Comparison of ENCODE assay signal across 8 cellular contexts in the genomic region with DNA sequence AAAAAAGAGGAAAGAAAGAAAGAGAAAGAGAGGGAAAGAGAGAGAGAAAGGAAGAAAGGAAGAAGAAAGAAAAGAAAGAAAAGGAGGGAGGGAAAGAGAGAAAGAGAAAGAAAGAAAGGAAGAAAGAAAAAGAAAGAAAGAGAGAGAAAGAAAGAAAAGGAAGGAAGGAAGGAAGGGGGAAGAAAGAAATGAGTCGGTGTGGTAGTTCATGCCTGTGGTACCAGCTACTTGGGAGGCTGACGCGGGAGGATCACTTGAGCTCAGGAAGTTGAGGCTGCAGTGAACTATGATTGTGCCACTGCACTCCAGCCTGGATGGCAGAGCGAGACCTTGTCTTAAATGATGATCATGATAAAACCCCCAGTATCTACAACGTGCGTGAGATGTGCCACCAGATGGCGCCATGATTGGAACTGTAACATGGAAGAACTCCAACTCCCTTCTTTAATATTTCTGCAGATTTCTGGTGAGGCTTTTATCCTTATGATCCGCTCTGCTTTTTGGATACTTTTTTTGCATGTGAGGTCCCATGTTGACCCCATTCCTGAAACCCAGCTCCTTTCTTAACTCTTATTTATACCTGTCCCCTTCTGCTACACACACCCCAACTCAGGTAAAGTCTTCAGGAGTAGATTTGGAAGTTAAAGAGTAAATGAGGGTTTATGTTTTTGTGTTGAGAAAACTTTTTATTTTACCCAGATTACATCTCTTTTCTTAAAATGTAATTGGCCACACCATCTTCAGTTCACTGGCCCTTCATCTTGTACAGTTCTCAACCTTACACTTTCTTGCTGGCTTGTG. TPM values are rescaled to one million over a fixed set of nuclear protein-coding genes. Genes with fewer than 3 reads are reported as not detected.
DNase-seq lines count a peak whose midpoint lies in the region; ATAC-seq, FAIRE-seq and TF ChIP-seq lines count a peak whose summit lies in the region.

No MANE protein-coding gene starts in this region.

- ATAC-seq in pancreas (peak in 3 of 4 donors; percentile 58 to 70 (median 60)), GM21576 (IDR thresholded peaks at IDR 0.05; ENCODE audit: unreplicated experiment) (no peak)

- 16 to 20% methylated on average over 8 of the region's 8 CpGs for WGBS in pancreas, 2 donors

- POLR2A ChIA-PET in RWPE1 (lab: Yijun Ruan, JAX; ENCODE audit: low non-redundant PET) = no interaction called here

- CTCF ChIA-PET in RWPE1 (lab: Yijun Ruan, JAX) = interaction anchor here (0.7 to 1.4 kb wide), 5 partner anchors 11 to 67 kb away, joined by 3 read pairs; no protein-coding TSS in a partner anchor

- H3K9me3 Mint-ChIP-seq in activated T-helper 1 cell treated with anti-CD3 and anti-CD28 coated beads, Interleukin-12 subunit alpha, Interleukin-12 subunit beta, Interleukin-2, Interleukin-4 antibody, amounts not matched to agents 30 ng/mL and 10 ng/mL and 1 ng/mL, durations not matched to agents 14 hours and 24 hours and 36 hours = no peaks in the 10 kb centered on the region

- peaks cover 50% of the 10 kb centered on the region for H3K27me3 Mint-ChIP-seq in activated T-helper 1 cell treated with anti-CD3 and anti-CD28 coated beads, Interleukin-12 subunit alpha, Interleukin-12 subunit beta, Interleukin-2, Interleukin-4 antibody, amounts not matched to agents 30 ng/mL and 10 ng/mL and 1 ng/mL, durations not matched to agents 14 hours and 24 hours and 36 hours (ENCODE audit: insufficient read depth)

- H3K4me3 Mint-ChIP-seq in activated T-helper 1 cell treated with anti-CD3 and anti-CD28 coated beads, Interleukin-12 subunit alpha, Interleukin-12 subunit beta, Interleukin-2, Interleukin-4 antibody, amounts not matched to agents 30 ng/mL and 10 ng/mL and 1 ng/mL, durations not matched to agents 14 hours and 24 hours and 36 hours = no peak overlapping the region

- no peak overlapping the region for H3K27ac ChIP-seq in KMS-11
- no peak overlapping the region for H3K27ac ChIP-seq in RWPE1
- no peak overlapping the region for H3K27ac ChIP-seq in pancreas
- no peak overlapping the region for H3K27ac ChIP-seq in tibial artery

- H3K36me3 ChIP-seq in GM06990 (ENCODE audit: control insufficient read depth, insufficient read depth, low read length) (no peaks in the 10 kb centered on the region), KMS-11 (ENCODE audit: insufficient read depth) (no peaks in the 10 kb centered on the region), pancreas (no peaks in the 10 kb centered on the region), tibial artery (no peaks in the 10 kb centered on the region)

- no peak for FAIRE-seq in pancreas (lab: Jason Lieb, UNC)

- no peaks in the 10 kb centered on the region for H3K79me2 ChIP-seq in KMS-11 (ENCODE audit: insufficient read depth, low read depth)

- no peak overlapping the region for H3K4me3 ChIP-seq in GM06990 (replicated peaks; ENCODE audit: low read depth, low read length)
- no peak overlapping the region for H3K4me3 ChIP-seq in KMS-11 (IDR thresholded peaks at IDR 0.05; ENCODE audit: insufficient read depth, low read depth, low read length)
- H3K4me3 ChIP-seq in foreskin fibroblast (ENCODE audit: low read depth in 1 of 2, low read length in 2 of 2) = no peak overlapping the region
- H3K4me3 ChIP-seq in pancreas = no peak overlapping the region
- no peak overlapping the region for H3K4me3 ChIP-seq in tibial artery

- H3K36me3 Mint-ChIP-seq in activated T-helper 1 cell treated with anti-CD3 and anti-CD28 coated beads, Interleukin-12 subunit alpha, Interleukin-12 subunit beta, Interleukin-2, Interleukin-4 antibody, amounts not matched to agents 30 ng/mL and 10 ng/mL and 1 ng/mL, durations not matched to agents 14 hours and 24 hours and 36 hours (ENCODE audit: low read depth) = no peaks in the 10 kb centered on the region

- intact Hi-C loops in activated T-helper 1 cell treated with anti-CD3 and anti-CD28 coated beads, Interleukin-12 subunit alpha, Interleukin-12 subunit beta, Interleukin-2, Interleukin-4 antibody, amounts not matched to agents 30 ng/mL and 10 ng/mL and 1 ng/mL, durations not matched to agents 14 hours and 24 hours and 36 hours (cut with micrococcal nuclease) = loop anchor here (1.0 to 5.0 kb wide), 3 partner anchors 64 to 160 kb away; partner anchors contain the start of gene PNP
- intact Hi-C loops in pancreas (cut with DNase I) = no loop called here
- intact Hi-C loops in tibial artery (cut with DNase I; ENCODE audit: low total_unique reads) = loop anchor here (5.0 kb wide), 2 partner anchors 76 to 161 kb away; no protein-coding TSS in a partner anchor

- no peaks in the 10 kb centered on the region for H4K20me1 ChIP-seq in KMS-11 (ENCODE audit: insufficient read depth)

- peak overlapping the region; percentile 21; the same call in 1 of the 2 replicates for H3K4me2 ChIP-seq in KMS-11

- no peaks in the 10 kb centered on the region for H3K27me3 ChIP-seq in GM06990 (replicated peaks; ENCODE audit: control insufficient read depth, insufficient read depth, low read length)
- 0 out of 2 replicates have a peak, but pooled peaks cover 2% of the 10 kb centered on the region for H3K27me3 ChIP-seq in KMS-11 (ENCODE audit: insufficient read depth, low read depth)
- H3K27me3 ChIP-seq in pancreas = peaks cover 0 to 3% (median 0%) of the 10 kb centered on the region in 4 donors
- peaks cover 0 to 3% of the 10 kb centered on the region in 2 donors for H3K27me3 ChIP-seq in tibial artery

- H2AFZ ChIP-seq in KMS-11 (ENCODE audit: low read depth) = peak overlapping the region; percentile 40; the same call in 1 of the 2 replicates

- DNase-seq in GM06990 (ENCODE audit: extremely low read depth, insufficient read length) = peak; percentile 13
- peak; percentile 55 for DNase-seq in RWPE1 (ENCODE audit: low spot score)
- DNase-seq in activated T-helper 1 cell treated with anti-CD3 and anti-CD28 coated beads, Interleukin-12 subunit alpha, Interleukin-12 subunit beta, Interleukin-2, Interleukin-4 antibody, amounts not matched to agents 30 ng/mL and 10 ng/mL and 1 ng/mL, durations not matched to agents 14 hours and 24 hours and 36 hours (ENCODE audit: low spot score) = peak; percentile 43
- DNase-seq in foreskin fibroblast = peak; percentile 51 to 85
- peak in 5 of 6 donors; percentile 15 to 69 (median 33) for DNase-seq in pancreas
- peak; percentile 79 to 83 for DNase-seq in tibial artery

- H3K9me3 ChIP-seq in pancreas = no peaks in the 10 kb centered on the region
- no peaks in the 10 kb centered on the region for H3K9me3 ChIP-seq in tibial artery

- H3K4me1 ChIP-seq in KMS-11 (ENCODE audit: low read depth, poor library complexity, severe bottlenecking) = no peaks in the 10 kb centered on the region
- H3K4me1 ChIP-seq in pancreas = no peaks in the 10 kb centered on the region
- H3K4me1 ChIP-seq in tibial artery = no peaks in the 10 kb centered on the region

- TF ChIP-seq CTCF in GM06990 (IDR thresholded peaks at IDR 0.05; ENCODE audit: insufficient read depth, low read length, poor library complexity, severe bottlenecking) = peak; percentile 84
- TF ChIP-seq CTCF in KMS-11 (conservative IDR thresholded peaks at IDR 0.05; ENCODE audit: low read depth, low read length) = peak; percentile 68
- peak; percentile 72 for TF ChIP-seq CTCF in RWPE1 (conservative IDR thresholded peaks at IDR 0.05; ENCODE audit: low read depth)
- TF ChIP-seq CTCF in foreskin fibroblast (IDR thresholded peaks at IDR 0.05; ENCODE audit: low read depth, low read length) = peak; percentile 73
- TF ChIP-seq CTCF in pancreas (IDR thresholded peaks at IDR 0.05) = peak in 3 of 4 donors; percentile 9 to 44 (median 21)
- TF ChIP-seq CTCF in tibial artery (IDR thresholded peaks at IDR 0.05) = peak; percentile 56 to 61

- peaks cover 9% of the 10 kb centered on the region for H3K4me1 Mint-ChIP-seq in activated T-helper 1 cell treated with anti-CD3 and anti-CD28 coated beads, Interleukin-12 subunit alpha, Interleukin-12 subunit beta, Interleukin-2, Interleukin-4 antibody, amounts not matched to agents 30 ng/mL and 10 ng/mL and 1 ng/mL, durations not matched to agents 14 hours and 24 hours and 36 hours (ENCODE audit: low read depth)

- H3K27ac Mint-ChIP-seq in activated T-helper 1 cell treated with anti-CD3 and anti-CD28 coated beads, Interleukin-12 subunit alpha, Interleukin-12 subunit beta, Interleukin-2, Interleukin-4 antibody, amounts not matched to agents 30 ng/mL and 10 ng/mL and 1 ng/mL, durations not matched to agents 14 hours and 24 hours and 36 hours = no peak overlapping the region

- no peak overlapping the region for H3K9ac ChIP-seq in KMS-11

RNA-seq across cellular contexts. Expression of gene RNASE10, which starts 25.6 kb away (rescaled TPM):
- 0.26 and 0.29 TPM in 2 replicates for total RNA-seq in activated T-helper 1 cell treated with anti-CD3 and anti-CD28 coated beads, Interleukin-12 subunit alpha, Interleukin-12 subunit beta, Interleukin-2, Interleukin-4 antibody, amounts not matched to agents 30 ng/mL and 10 ng/mL and 1 ng/mL, durations not matched to agents 14 hours and 24 hours and 36 hours
- total RNA-seq in pancreas = under 1 TPM in 5 of 6 donors, not detected in 1; 0.13 to 0.62 (median 0.28) TPM
- polyA plus RNA-seq in pancreas = under 1 TPM in 1 of 2 donors, not detected in 1; 0.19 TPM

RNA-seq across cellular contexts. Expression of gene RNASE9, which starts 29.9 kb away (rescaled TPM):
- not detected in 2 replicates for total RNA-seq in activated T-helper 1 cell treated with anti-CD3 and anti-CD28 coated beads, Interleukin-12 subunit alpha, Interleukin-12 subunit beta, Interleukin-2, Interleukin-4 antibody, amounts not matched to agents 30 ng/mL and 10 ng/mL and 1 ng/mL, durations not matched to agents 14 hours and 24 hours and 36 hours
- total RNA-seq in pancreas = not detected
- polyA plus RNA-seq in pancreas = not detected

RNA-seq across cellular contexts. Expression of gene RNASE11, which starts 56.8 kb away (rescaled TPM):
- not detected in 2 replicates for total RNA-seq in activated T-helper 1 cell treated with anti-CD3 and anti-CD28 coated beads, Interleukin-12 subunit alpha, Interleukin-12 subunit beta, Interleukin-2, Interleukin-4 antibody, amounts not matched to agents 30 ng/mL and 10 ng/mL and 1 ng/mL, durations not matched to agents 14 hours and 24 hours and 36 hours
- total RNA-seq in pancreas = not detected
- not detected for polyA plus RNA-seq in pancreas

Comparison
In these comparisons a context has a peak if more than half of its experiments do, and no peak if none do; other contexts are left out.
1. DNase-seq: peak in every context shown above with its lines; median percentile 81 in tibial artery; 68 in foreskin fibroblast; 55 in RWPE1; 43 in activated T-helper 1 cell treated with anti-CD3 and anti-CD28 coated beads, Interleukin-12 subunit alpha, Interleukin-12 subunit beta, Interleukin-2, Interleukin-4 antibody, amounts not matched to agents 30 ng/mL and 10 ng/mL and 1 ng/mL, durations not matched to agents 14 hours and 24 hours and 36 hours; 33 in pancreas; 13 in GM06990.
2. CTCF ChIP-seq: peak in every context shown above with its lines; median percentile 84 in GM06990; 73 in foreskin fibroblast; 72 in RWPE1; 68 in KMS-11; 58 in tibial artery; 21 in pancreas.
3. intact Hi-C loops: an anchor here in activated T-helper 1 cell treated with anti-CD3 and anti-CD28 coated beads, Interleukin-12 subunit alpha, Interleukin-12 subunit beta, Interleukin-2, Interleukin-4 antibody, amounts not matched to agents 30 ng/mL and 10 ng/mL and 1 ng/mL, durations not matched to agents 14 hours and 24 hours and 36 hours (1.0 to 5.0 kb wide) and tibial artery (5.0 kb wide); none called in pancreas.